ENCODE assay signal across 9 cellular contexts in genomic region chr11:68371176-68372041, GRCh38. TPM values are rescaled to one million over a fixed set of nuclear protein-coding genes. Genes with fewer than 3 reads are reported as not detected.
DNase-seq lines count a peak whose midpoint lies in the region; TF ChIP-seq lines count a peak whose summit lies in the region.
"Had no signal": no experiment of that assay in that cellular context is flagged by ENCODE, and none has a peak within 500 bp of the region (broad histone marks: within the 10 kb centered on the region; RNA-seq: fewer than 3 reads in every experiment).

No MANE protein-coding gene starts in this region.

- H3K9me3 Mint-ChIP-seq in Caco-2 (ENCODE audit: unreplicated experiment), result no peaks in the 10 kb centered on the region
- no peaks in the 10 kb centered on the region for H3K9me3 Mint-ChIP-seq in IgD-negative memory B cell

- TF ChIP-seq POLR2A in esophagus squamous epithelium (IDR thresholded peaks at IDR 0.05), result no peak

- H3K27me3 ChIP-seq in Caco-2 (replicated peaks; ENCODE audit: control insufficient read depth, insufficient read depth, low read length), result no peaks in the 10 kb centered on the region
- H3K27me3 ChIP-seq in esophagus squamous epithelium, result no peaks in the 10 kb centered on the region
- no peaks in the 10 kb centered on the region for H3K27me3 ChIP-seq in osteoblast (ENCODE audit: insufficient read depth, low read length)

- H3K9me3 ChIP-seq in Caco-2, result no peaks in the 10 kb centered on the region
- H3K9me3 ChIP-seq in esophagus squamous epithelium, result no peaks in the 10 kb centered on the region
- H3K9me3 ChIP-seq in osteoblast (ENCODE audit: low read depth, low read length), result no peaks in the 10 kb centered on the region

- BruUV-seq in Caco-2 (replicated peaks; lab: Mats Ljungman, UMichigan), result no TSS peak

- H4K20me1 ChIP-seq in osteoblast (ENCODE audit: insufficient read depth, low read length), result no peaks in the 10 kb centered on the region

- H3K36me3 ChIP-seq in Caco-2 (ENCODE audit: control insufficient read depth, insufficient read depth, low read length) (peaks cover 11% of the 10 kb centered on the region), esophagus squamous epithelium (peaks cover 4 to 33% (median 5%) of the 10 kb centered on the region in 3 donors), osteoblast (ENCODE audit: insufficient read depth, low read length) (no peaks in the 10 kb centered on the region)

- POLR2A ChIA-PET in Caco-2 (lab: Charles Lee), result no interaction called here

- H3K4me3 ChIP-seq in Caco-2 (ENCODE audit: low read depth, low read length) (no peak overlapping the region), esophagus squamous epithelium (no peak overlapping the region), osteoblast (ENCODE audit: insufficient read depth, low read length) (no peak overlapping the region)

- TF ChIP-seq CTCF in Caco-2 (IDR thresholded peaks at IDR 0.05; ENCODE audit: insufficient read depth in 1 of 2, low read depth in 1 of 2, low read length in 1 of 2, severe bottlenecking in 1 of 2, unreplicated experiment in 1 of 2), result no peak
- TF ChIP-seq CTCF in esophagus squamous epithelium (IDR thresholded peaks at IDR 0.05), result no peak
- no peak for TF ChIP-seq CTCF in osteoblast (IDR thresholded peaks at IDR 0.05; ENCODE audit: extremely low read depth, low read depth, low read length)

- H3K4me1 ChIP-seq in Caco-2 (peaks cover 27% of the 10 kb centered on the region), esophagus squamous epithelium (peaks cover 21 to 64% (median 34%) of the 10 kb centered on the region in 3 donors), osteoblast (ENCODE audit: insufficient read depth, low read length) (peaks cover 18% of the 10 kb centered on the region)

- H3K27ac Mint-ChIP-seq in Caco-2 (ENCODE audit: unreplicated experiment), result peak overlapping the region; percentile 68
- H3K27ac Mint-ChIP-seq in IgD-negative memory B cell, result peak overlapping the region; percentile 91 to 96 (median 91)

- H3K36me3 Mint-ChIP-seq in Caco-2 (ENCODE audit: insufficient read depth, unreplicated experiment), result peaks cover 60% of the 10 kb centered on the region
- peaks cover 2% of the 10 kb centered on the region for H3K36me3 Mint-ChIP-seq in IgD-negative memory B cell

- WGBS in esophagus squamous epithelium, 2 donors, result 76 to 89% methylated on average over 16 to 20 of the region's 35 CpGs

- H2AFZ ChIP-seq in osteoblast (ENCODE audit: low read length), result no peak overlapping the region

- H3K27ac ChIP-seq in esophagus squamous epithelium (peak overlapping the region; percentile 23 to 91 (median 78)), osteoblast (ENCODE audit: low read depth, low read length) (no peak overlapping the region)

- intact Hi-C loops in Caco-2 (cut with micrococcal nuclease; ENCODE audit: unreplicated experiment) (no loop called here), esophagus squamous epithelium (cut with DNase I) (loop anchor here (10.0 kb wide), 1 partner anchor 57 kb away; the partner anchor contains the start of gene LRP5)

- H3K4me3 Mint-ChIP-seq in Caco-2 (ENCODE audit: unreplicated experiment), result no peak overlapping the region
- H3K4me3 Mint-ChIP-seq in IgD-negative memory B cell, result peak overlapping the region; percentile 77 to 91 (median 83)

- DNase-seq in Caco-2 (no peak), esophagus squamous epithelium (lab: John Stamatoyannopoulos, UW) (no peak), osteoblast (ENCODE audit: insufficient read length, low spot score, missing footprints) (peak; percentile 85), ecto neural progenitor cell (ENCODE audit: low spot score) (no peak), NOMO-1 treated with dmso at 0.1 percent for 144 hours (lab: John Stamatoyannopoulos, UW; ENCODE audit: unreplicated experiment) (no peak), SHP77 (lab: John Stamatoyannopoulos, UW) (no peak)
- no peak for DNase-seq in stimulated activated CD4-positive, alpha-beta T cell treated with anti-CD3 and anti-CD28 coated beads, Interleukin-4, amount 100 ng/mL, for 1 hour
- DNase-seq: cerebellar nuclear complex had no signal

- no peaks in the 10 kb centered on the region for H3K27me3 Mint-ChIP-seq in Caco-2 (ENCODE audit: insufficient read depth, unreplicated experiment)
- H3K27me3 Mint-ChIP-seq in IgD-negative memory B cell, result peaks cover 9% of the 10 kb centered on the region

- no peaks in the 10 kb centered on the region for H3K79me2 ChIP-seq in osteoblast (ENCODE audit: insufficient read depth, low read length)

- H3K4me1 Mint-ChIP-seq in Caco-2 (ENCODE audit: low read depth, unreplicated experiment) (peaks cover 44% of the 10 kb centered on the region), IgD-negative memory B cell (peaks cover 31 to 45% (median 40%) of the 10 kb centered on the region in 3 donors)

- no peak overlapping the region for H3K4me2 ChIP-seq in osteoblast (ENCODE audit: insufficient read depth, low read length)

- CTCF ChIA-PET in Caco-2 (lab: Charles Lee), result interaction anchor here (1.7 kb wide), 1 partner anchor 10 kb away, joined by 6 read pairs; no protein-coding TSS in a partner anchor

RNA-seq across cellular contexts. Expression of gene LRP5, which starts 59.0 kb away (rescaled TPM):
- total RNA-seq in Caco-2 (2022) (94.3 TPM in 2 replicates), esophagus squamous epithelium (10 to 100 TPM; 13.7 to 24.0 (median 20.9) TPM), osteoblast (16.3 and 18.6 TPM in 2 replicates)
- 1.0 TPM for polyA plus RNA-seq in IgD-negative memory B cell
